In genomic region chr4:10983274-10983673, GRCh38 we compare ENCODE assay signal across 14 cellular contexts.
A peak's percentile ranks its signal among the peaks of the same experiment; 100 is the strongest.
DNase-seq lines count a peak whose midpoint lies in the region; ATAC-seq and TF ChIP-seq lines count a peak whose summit lies in the region.
"Had no signal": no experiment of that assay in that cellular context is flagged by ENCODE, and none has a peak within 500 bp of the region (broad histone marks: within the 10 kb centered on the region; RNA-seq: fewer than 3 reads in every experiment).

No MANE protein-coding gene starts in this region.

- H3K4me3 ChIP-seq in GM12865 (ENCODE audit: low read depth, low read length) = no peak overlapping the region
- H3K4me3 ChIP-seq in IMR-90 (ENCODE audit: insufficient read depth, low read depth, low read length) = no peak overlapping the region
- H3K4me3 ChIP-seq in uterus = no peak overlapping the region
- H3K4me3 ChIP-seq: heart left ventricle had no signal

- H3K36me3 ChIP-seq in IMR-90 (ENCODE audit: control insufficient read depth, insufficient read depth, low read length) = no peaks in the 10 kb centered on the region
- no peaks in the 10 kb centered on the region for H3K36me3 ChIP-seq in uterus
- H3K36me3 ChIP-seq: heart left ventricle had no signal

- no peak overlapping the region for H3K4ac ChIP-seq in IMR-90 (ENCODE audit: low read depth, low read length)

- no peak overlapping the region for H2AK9ac ChIP-seq in IMR-90 (replicated peaks; ENCODE audit: low read depth, low read length, poor library complexity)

- no peak overlapping the region for H4K91ac ChIP-seq in IMR-90 (ENCODE audit: insufficient read depth, low read depth, low read length)

- no peak overlapping the region for H3K27ac ChIP-seq in IMR-90 (ENCODE audit: insufficient read depth, low read length)
- H3K27ac ChIP-seq in foreskin keratinocyte = no peak overlapping the region
- no peak overlapping the region for H3K27ac ChIP-seq in uterus
- H3K27ac ChIP-seq: heart left ventricle had no signal

- no peak overlapping the region for H3K56ac ChIP-seq in IMR-90 (ENCODE audit: extremely low read depth, insufficient read depth, low read length)

- TF ChIP-seq RAD21 in IMR-90 (IDR thresholded peaks at IDR 0.05; ENCODE audit: low read length) = no peak

- dilution Hi-C loops in IMR-90 (cut with HindIII; ENCODE audit: low sequenced_read_pairs, unreplicated experiment) = no loop called here

- POLR2A ChIA-PET in IMR-90 (lab: Charles Lee; ENCODE audit: unreplicated experiment) = no interaction called here

- no peak overlapping the region for H3K4me3 Mint-ChIP-seq in HFFc6
- H3K4me3 Mint-ChIP-seq: activated T-cell treated with anti-CD3 and anti-CD28 coated beads, Interleukin-2, amount 50 U/mL, for 72 hours; naive thymus-derived CD8-positive, alpha-beta T cell; T-cell had no signal

- no peaks in the 10 kb centered on the region for H3K9me1 ChIP-seq in IMR-90 (ENCODE audit: insufficient read depth, low read length)

- H3K4me1 Mint-ChIP-seq in HFFc6 (ENCODE audit: low read depth) = no peaks in the 10 kb centered on the region

- no peak overlapping the region for H3K14ac ChIP-seq in IMR-90 (replicated peaks; ENCODE audit: low read depth, low read length)

- no peak overlapping the region for H3K23ac ChIP-seq in IMR-90 (ENCODE audit: low read depth, low read length)

- no peaks in the 10 kb centered on the region; the same call in 1 of the 2 replicates for H3K27me3 Mint-ChIP-seq in HFFc6 (ENCODE audit: insufficient read depth)
- H3K27me3 Mint-ChIP-seq: naive thymus-derived CD8-positive, alpha-beta T cell; T-cell had no signal

- no peak overlapping the region for H2AK5ac ChIP-seq in IMR-90 (ENCODE audit: low read depth, low read length)

- H4K20me1 ChIP-seq in IMR-90 (ENCODE audit: insufficient read depth, low read length) = no peaks in the 10 kb centered on the region

- TF ChIP-seq POLR2A in IMR-90 (IDR thresholded peaks at IDR 0.05; ENCODE audit: low read depth, low read length) = no peak
- no peak for TF ChIP-seq POLR2A in uterus (IDR thresholded peaks at IDR 0.05)

- H3K4me2 ChIP-seq in IMR-90 (ENCODE audit: low read depth, low read length) = no peak overlapping the region

- CTCF ChIA-PET in IMR-90 (lab: Yijun Ruan, JAX) = no interaction called here

- peak; percentile 54 for DNase-seq in GM12865 (ENCODE audit: low read depth)
- no peak for DNase-seq in IMR-90
- peak in 1 of 2 donors; percentile 26 for DNase-seq in foreskin keratinocyte
- no peak for DNase-seq in HFFc6
- no peak for DNase-seq in uterus
- DNase-seq in T1000 (lab: John Stamatoyannopoulos, UW) = no peak
- no peak for DNase-seq in left ventricle myocardium superior
- DNase-seq: activated T-cell treated with anti-CD3 and anti-CD28 coated beads, Interleukin-2, amount 50 U/mL, for 72 hours; DMS153; heart left ventricle; naive thymus-derived CD8-positive, alpha-beta T cell; NCI-H526 had no signal

- BruUV-seq in IMR-90 (replicated peaks; lab: Mats Ljungman, UMichigan) = no TSS peak

- H2BK120ac ChIP-seq in IMR-90 (ENCODE audit: low read depth, low read length) = no peak overlapping the region

- no peak overlapping the region for H4K8ac ChIP-seq in IMR-90 (ENCODE audit: low read depth in 2 of 2, low read length in 2 of 2)

- no peak for TF ChIP-seq CTCF in GM12865 (IDR thresholded peaks at IDR 0.05; ENCODE audit: insufficient read depth, low read depth, low read length, missing control alignments)
- TF ChIP-seq CTCF in IMR-90 (conservative IDR thresholded peaks at IDR 0.05; ENCODE audit: low read depth, low read length) = no peak
- TF ChIP-seq CTCF in foreskin keratinocyte (conservative IDR thresholded peaks at IDR 0.05) = no peak
- TF ChIP-seq CTCF in HFFc6 (IDR thresholded peaks at IDR 0.05) = no peak
- TF ChIP-seq CTCF in uterus (IDR thresholded peaks at IDR 0.05) = no peak

- H2BK20ac ChIP-seq in IMR-90 (ENCODE audit: low read depth, low read length) = no peak overlapping the region

- H3K9me3 ChIP-seq in IMR-90 (ENCODE audit: control insufficient read depth, insufficient read depth, low read length) = 0 out of 2 replicates have a peak, but pooled peaks cover 3% of the 10 kb centered on the region
- no peaks in the 10 kb centered on the region for H3K9me3 ChIP-seq in uterus

- H3K4me1 ChIP-seq in IMR-90 (ENCODE audit: control insufficient read depth, insufficient read depth, low read length) (no peaks in the 10 kb centered on the region), foreskin keratinocyte (no peaks in the 10 kb centered on the region), uterus (no peaks in the 10 kb centered on the region)
- H3K4me1 ChIP-seq: heart left ventricle had no signal

- no peak overlapping the region for H2AFZ ChIP-seq in IMR-90 (replicated peaks; ENCODE audit: low read length, poor library complexity)

- no peak overlapping the region for H3K9ac ChIP-seq in IMR-90 (ENCODE audit: low read depth, low read length)

- no peak overlapping the region for H2BK15ac ChIP-seq in IMR-90 (ENCODE audit: low read depth, low read length)

- H3K18ac ChIP-seq in IMR-90 (ENCODE audit: low read depth, low read length) = no peak overlapping the region

- intact Hi-C loops in IMR-90 (cut with micrococcal nuclease) = no loop called here
- intact Hi-C loops in uterus (cut with DNase I; ENCODE audit: low total_unique reads) = no loop called here
- intact Hi-C loops in left ventricle myocardium superior (cut with micrococcal nuclease) = no loop called here

- no peak overlapping the region for H3K27ac Mint-ChIP-seq in HFFc6
- H3K27ac Mint-ChIP-seq: activated T-cell treated with anti-CD3 and anti-CD28 coated beads, Interleukin-2, amount 50 U/mL, for 72 hours; T-cell had no signal

- peak; percentile 61 for ATAC-seq in GM19395 (IDR thresholded peaks at IDR 0.05; ENCODE audit: unreplicated experiment)
- ATAC-seq in IMR-90 (ENCODE audit: low read depth) = no peak
- ATAC-seq in foreskin keratinocyte = peak; percentile 58
- ATAC-seq in left ventricle myocardium superior = no peak
- ATAC-seq: activated T-cell treated with anti-CD3 and anti-CD28 coated beads, Interleukin-2, amount 50 U/mL, for 72 hours; heart left ventricle had no signal

- H3K27me3 ChIP-seq in IMR-90 (ENCODE audit: control insufficient read depth, insufficient read depth, low read length) = no peaks in the 10 kb centered on the region
- no peaks in the 10 kb centered on the region for H3K27me3 ChIP-seq in foreskin keratinocyte
- H3K27me3 ChIP-seq in uterus = no peaks in the 10 kb centered on the region
- H3K27me3 ChIP-seq: heart left ventricle had no signal

- H3K9me3 Mint-ChIP-seq in HFFc6 = peaks cover 21% of the 10 kb centered on the region
- H3K9me3 Mint-ChIP-seq: activated T-cell treated with anti-CD3 and anti-CD28 coated beads, Interleukin-2, amount 50 U/mL, for 72 hours; naive thymus-derived CD8-positive, alpha-beta T cell; T-cell had no signal

- no peaks in the 10 kb centered on the region for H3K79me1 ChIP-seq in IMR-90 (ENCODE audit: low read depth in 1 of 2, low read length in 2 of 2)

- no peak overlapping the region for H2BK5ac ChIP-seq in IMR-90 (ENCODE audit: low read depth, low read length, poor library complexity, severe bottlenecking)

- in situ Hi-C loops in IMR-90 (cut with MboI; ENCODE audit: low sequenced_read_pairs) = no loop called here

- no peaks in the 10 kb centered on the region for H3K36me3 Mint-ChIP-seq in HFFc6 (ENCODE audit: low read depth)
- H3K36me3 Mint-ChIP-seq: naive thymus-derived CD8-positive, alpha-beta T cell; T-cell had no signal

- 29% methylated on average over 1 of the region's 2 CpGs; no CpG with 5 or more reads in 1 of the 2 experiments for WGBS in IMR-90 (ENCODE audit: extremely low coverage in 2 of 2, insufficient read length in 1 of 2), 2 experiments

- no peak overlapping the region for H4K5ac ChIP-seq in IMR-90 (ENCODE audit: low read depth, low read length)

TF ChIP-seq in IMR-90, 13 proteins besides CTCF, POLR2A, EP300 and RAD21:
- TF ChIP-seq ELK1 (IDR thresholded peaks at IDR 0.05; ENCODE audit: borderline replicate concordance, low read depth, low read length) (no peak), CEBPB (IDR thresholded peaks at IDR 0.05; ENCODE audit: low read depth, low read length) (no peak), USF2 (IDR thresholded peaks at IDR 0.05; ENCODE audit: low read depth, low read length) (no peak), MAZ (IDR thresholded peaks at IDR 0.05; ENCODE audit: borderline replicate concordance, low read depth, low read length) (no peak), SMC3 (IDR thresholded peaks at IDR 0.05; ENCODE audit: low read depth, low read length) (no peak), BHLHE40 (IDR thresholded peaks at IDR 0.05; ENCODE audit: low read depth, low read length) (no peak), MAFK (IDR thresholded peaks at IDR 0.05; ENCODE audit: low read depth, low read length) (peak; percentile 83), RFX5 (IDR thresholded peaks at IDR 0.05; ENCODE audit: low read depth, low read length) (no peak), MXI1 (IDR thresholded peaks at IDR 0.05; ENCODE audit: borderline replicate concordance, low read depth, low read length) (no peak)

Comparison
In these comparisons a context has a peak if more than half of its experiments do, and no peak if none do; other contexts are left out.
1. ATAC-seq: peak in GM19395 (single experiment) and foreskin keratinocyte (single experiment); none in IMR-90 (single experiment) and left ventricle myocardium superior (single experiment).